In the genomic region with DNA sequence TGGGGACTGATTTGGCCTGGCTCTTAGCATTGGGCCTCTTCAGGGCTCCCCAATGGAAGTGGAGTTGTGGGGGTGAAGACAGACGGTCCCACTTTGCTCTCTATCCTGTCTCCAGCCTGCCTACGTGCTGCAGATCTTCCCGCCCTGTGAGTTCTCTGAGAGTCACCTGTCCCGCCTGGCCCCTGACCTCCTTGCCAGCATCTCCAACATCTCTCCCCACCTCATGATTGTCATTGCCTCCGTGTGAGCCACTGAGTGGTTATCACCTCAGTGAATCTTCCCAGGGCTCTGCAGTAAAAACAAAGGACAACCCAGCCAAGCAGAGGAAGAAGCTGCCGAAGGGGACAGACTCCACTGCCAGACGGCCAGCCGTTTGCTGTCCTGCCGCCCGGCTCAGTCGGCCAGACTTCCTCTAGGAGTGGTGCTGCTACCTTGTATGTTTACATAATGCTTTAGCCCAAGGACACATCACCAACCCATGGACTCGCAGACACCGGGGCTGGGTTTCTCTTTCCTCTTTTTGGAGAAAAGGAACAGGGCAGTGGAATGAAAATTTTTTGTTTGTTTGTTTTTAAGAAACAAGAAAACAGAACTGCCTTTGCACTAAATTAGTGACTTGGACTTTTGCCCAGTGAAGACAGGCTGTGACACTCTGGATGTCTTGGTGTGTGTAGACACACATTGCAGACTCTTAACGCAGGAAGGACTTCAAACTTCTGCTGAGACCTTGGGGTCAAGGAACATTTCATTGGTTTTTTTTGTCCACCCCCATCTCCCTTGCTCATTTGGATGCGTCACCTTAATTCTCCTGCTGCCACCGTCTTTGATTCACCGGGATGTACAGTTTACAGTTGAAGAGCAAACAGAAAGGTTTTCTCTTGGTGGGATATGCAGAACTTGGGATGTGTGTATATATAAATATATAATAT, we compare ENCODE assay signal across 1 cellular context.
A peak's percentile ranks its signal among the peaks of the same experiment; 100 is the strongest.
TF ChIP-seq lines count a peak whose summit lies in the region.

No MANE protein-coding gene starts in this region.

TF ChIP-seq in K562, 482 proteins besides CTCF, POLR2A, EP300 and RAD21 (continued from another document):
- TF ChIP-seq RBM22 (IDR thresholded peaks at IDR 0.05; ENCODE audit: low read depth, low read length, poor library complexity, severe bottlenecking) (peak; percentile 13), HEY1 (CRISPR knock-in tag; IDR thresholded peaks at IDR 0.05; ENCODE audit: borderline replicate concordance) (no peak), POLR2AphosphoS5 (IDR thresholded peaks at IDR 0.05; ENCODE audit: control insufficient read depth, insufficient read depth, low read depth, low read length) (peak; percentile 41; the same call in 1 of the 2 replicates), SUPT5H (IDR thresholded peaks at IDR 0.05) (0 out of 2 replicates have a peak, but pooled peaks have one; percentile 41), SP1 (CRISPR knock-in tag; IDR thresholded peaks at IDR 0.05) (peak; percentile 21; the same call in 1 of the 2 replicates), ZBTB7A (IDR thresholded peaks at IDR 0.05; ENCODE audit: borderline replicate concordance, control insufficient read depth, low read depth, low read length) (no peak), HNRNPL (IDR thresholded peaks at IDR 0.05; ENCODE audit: low read depth, low read length) (no peak), NFIX (CRISPR knock-in tag; IDR thresholded peaks at IDR 0.05; ENCODE audit: low read depth) (no peak), NFIC (IDR thresholded peaks at IDR 0.05) (peak; percentile 27; the same call in 1 of the 2 replicates), ZNF232 (CRISPR knock-in tag; IDR thresholded peaks at IDR 0.05) (no peak), POLR2AphosphoS2 (IDR thresholded peaks at IDR 0.05; ENCODE audit: low read length) (peak; percentile 51; the same call in 1 of the 2 replicates)
